ENCODE assay signal across 14 cellular contexts in genomic region chr13:83065136-83065535, GRCh38.
DNase-seq lines count a peak whose midpoint lies in the region; ATAC-seq, FAIRE-seq and TF ChIP-seq lines count a peak whose summit lies in the region.
"Had no signal": no experiment of that assay in that cellular context is flagged by ENCODE, and none has a peak within 500 bp of the region (broad histone marks: within the 10 kb centered on the region; RNA-seq: fewer than 3 reads in every experiment).

No MANE protein-coding gene starts in this region.

- no peaks in the 10 kb centered on the region for H3K27me3 ChIP-seq in pancreas
- H3K27me3 ChIP-seq: neutrophil had no signal

- H3K27me3 Mint-ChIP-seq in activated CD8-positive, alpha-beta memory T cell treated with anti-CD3 and anti-CD28 coated beads, Interleukin-2, amount 10 ng/mL, durations not matched to agents 7 days and 5 days = no peaks in the 10 kb centered on the region
- H3K27me3 Mint-ChIP-seq: CD4-positive, CD25-positive, alpha-beta regulatory T cell; type B pancreatic cell had no signal

- no peaks in the 10 kb centered on the region for H3K4me1 ChIP-seq in pancreas

- H3K27ac Mint-ChIP-seq in activated CD8-positive, alpha-beta memory T cell treated with anti-CD3 and anti-CD28 coated beads, Interleukin-2, amount 10 ng/mL, durations not matched to agents 7 days and 5 days = no peak overlapping the region
- H3K27ac Mint-ChIP-seq: activated T-cell treated with anti-CD3 and anti-CD28 coated beads, Interleukin-2, amount 50 U/mL, for 72 hours; CD4-positive, CD25-positive, alpha-beta regulatory T cell; type B pancreatic cell had no signal

- DNase-seq in AG09319 (ENCODE audit: extremely low read depth, low read depth) (peak; percentile 49), NCI-H446 (lab: John Stamatoyannopoulos, UW) (peak; percentile 35 to 74), fibroblast of the aortic adventitia (ENCODE audit: low read depth) (peak; percentile 96), pancreas (peak in 2 of 6 donors; percentile 15 to 51), NCI-H1092 (lab: John Stamatoyannopoulos, UW) (no peak), CD1c-positive myeloid dendritic cell (ENCODE audit: extremely low spot score) (no peak)
- no peak for DNase-seq in activated CD8-positive, alpha-beta memory T cell treated with anti-CD3 and anti-CD28 coated beads, Interleukin-2, amount 10 ng/mL, durations not matched to agents 7 days and 5 days
- DNase-seq: activated T-cell treated with anti-CD3 and anti-CD28 coated beads, Interleukin-2, amount 50 U/mL, for 72 hours; CD4-positive, CD25-positive, alpha-beta regulatory T cell; NCI-H1930 had no signal

- no peaks in the 10 kb centered on the region for H3K4me1 Mint-ChIP-seq in activated CD8-positive, alpha-beta memory T cell treated with anti-CD3 and anti-CD28 coated beads, Interleukin-2, amount 10 ng/mL, durations not matched to agents 7 days and 5 days
- H3K4me1 Mint-ChIP-seq: CD4-positive, CD25-positive, alpha-beta regulatory T cell had no signal

- peak; percentile 54 for FAIRE-seq in pancreas (lab: Jason Lieb, UNC)

- H3K4me3 Mint-ChIP-seq in activated CD8-positive, alpha-beta memory T cell treated with anti-CD3 and anti-CD28 coated beads, Interleukin-2, amount 10 ng/mL, durations not matched to agents 7 days and 5 days = no peak overlapping the region
- H3K4me3 Mint-ChIP-seq: activated T-cell treated with anti-CD3 and anti-CD28 coated beads, Interleukin-2, amount 50 U/mL, for 72 hours; CD4-positive, CD25-positive, alpha-beta regulatory T cell; type B pancreatic cell had no signal

- H3K36me3 Mint-ChIP-seq in activated CD8-positive, alpha-beta memory T cell treated with anti-CD3 and anti-CD28 coated beads, Interleukin-2, amount 10 ng/mL, durations not matched to agents 7 days and 5 days = no peaks in the 10 kb centered on the region
- H3K36me3 Mint-ChIP-seq: CD4-positive, CD25-positive, alpha-beta regulatory T cell; type B pancreatic cell had no signal

- no peaks in the 10 kb centered on the region for H3K9me3 ChIP-seq in pancreas
- H3K9me3 ChIP-seq: neutrophil had no signal

- CTCF ChIA-PET in activated CD8-positive, alpha-beta memory T cell treated with anti-CD3 and anti-CD28 coated beads, Interleukin-2, amount 10 ng/mL, durations not matched to agents 7 days and 5 days (lab: Charles Lee) = no interaction called here

- TF ChIP-seq CTCF in AG09319 (IDR thresholded peaks at IDR 0.05; ENCODE audit: low read depth, low read length) = no peak
- no peak for TF ChIP-seq CTCF in fibroblast of the aortic adventitia (IDR thresholded peaks at IDR 0.05; ENCODE audit: insufficient read depth, low read length)
- no peak for TF ChIP-seq CTCF in pancreas (IDR thresholded peaks at IDR 0.05)

- no peaks in the 10 kb centered on the region for H3K36me3 ChIP-seq in pancreas
- H3K36me3 ChIP-seq: neutrophil had no signal

- peaks cover 3% of the 10 kb centered on the region for H3K9me3 Mint-ChIP-seq in activated CD8-positive, alpha-beta memory T cell treated with anti-CD3 and anti-CD28 coated beads, Interleukin-2, amount 10 ng/mL, durations not matched to agents 7 days and 5 days (ENCODE audit: low read depth)
- H3K9me3 Mint-ChIP-seq: type B pancreatic cell had no signal

- WGBS in pancreas, 2 donors = 15 to 17% methylated on average over 2 of the region's 2 CpGs

- H3K27ac ChIP-seq in pancreas = no peak overlapping the region
- H3K27ac ChIP-seq: neutrophil, VCaP had no signal

- H3K4me3 ChIP-seq in fibroblast of the aortic adventitia (ENCODE audit: low read depth, low read length) = no peak overlapping the region
- H3K4me3 ChIP-seq in pancreas = no peak overlapping the region

- peak; percentile 60 to 88 (median 74) for ATAC-seq in pancreas
- ATAC-seq in HG03439 (IDR thresholded peaks at IDR 0.05; ENCODE audit: unreplicated experiment) = no peak
- no peak for ATAC-seq in activated CD8-positive, alpha-beta memory T cell treated with anti-CD3 and anti-CD28 coated beads, Interleukin-2, amount 10 ng/mL, durations not matched to agents 7 days and 5 days
- ATAC-seq: activated T-cell treated with anti-CD3 and anti-CD28 coated beads, Interleukin-2, amount 50 U/mL, for 72 hours had no signal

- intact Hi-C loops in pancreas (cut with DNase I) = no loop called here

Comparison
In these comparisons a context has a peak if more than half of its experiments do, and no peak if none do; other contexts are left out.
1. DNase-seq: peak in AG09319 (single experiment), NCI-H446 (2 of 2) and fibroblast of the aortic adventitia (single experiment); none in activated CD8-positive, alpha-beta memory T cell treated with anti-CD3 and anti-CD28 coated beads, Interleukin-2, amount 10 ng/mL, durations not matched to agents 7 days and 5 days (single experiment), NCI-H1092 (single experiment) and CD1c-positive myeloid dendritic cell (single experiment).
2. ATAC-seq: peak in pancreas (4 of 4); none in HG03439 (single experiment) and activated CD8-positive, alpha-beta memory T cell treated with anti-CD3 and anti-CD28 coated beads, Interleukin-2, amount 10 ng/mL, durations not matched to agents 7 days and 5 days (single experiment).